In genomic region chr14:52269100-52269499, GRCh38 we compare ENCODE assay signal across 13 cellular contexts. TPM values are rescaled to one million over a fixed set of nuclear protein-coding genes. Genes with fewer than 3 reads are reported as not detected.
A peak's percentile ranks its signal among the peaks of the same experiment; 100 is the strongest.
DNase-seq lines count a peak whose midpoint lies in the region; ATAC-seq and TF ChIP-seq lines count a peak whose summit lies in the region.
"Had no signal": no experiment of that assay in that cellular context is flagged by ENCODE, and none has a peak within 500 bp of the region (broad histone marks: within the 10 kb centered on the region; RNA-seq: fewer than 3 reads in every experiment).

No MANE protein-coding gene starts in this region.

- H3K4me1 Mint-ChIP-seq in naive thymus-derived CD4-positive, alpha-beta T cell: peaks cover 12 to 51% (median 42%) of the 10 kb centered on the region in 7 donors
- peaks cover 8% of the 10 kb centered on the region for H3K4me1 Mint-ChIP-seq in type B pancreatic cell (ENCODE audit: unreplicated experiment)

- H3K4me3 ChIP-seq in heart left ventricle: peak overlapping the region; percentile 36 to 75 (median 58)
- H3K4me3 ChIP-seq in cardiac fibroblast (replicated peaks in 1 of 2; ENCODE audit: low read depth in 2 of 2, low read length in 2 of 2): peak overlapping the region; percentile 13 to 54
- H3K4me3 ChIP-seq in naive thymus-derived CD4-positive, alpha-beta T cell (ENCODE audit: low read length): peak overlapping the region; percentile 53
- no peak overlapping the region for H3K4me3 ChIP-seq in Karpas-422 (ENCODE audit: low read length)
- H3K4me3 ChIP-seq: HAP-1 had no signal

- peaks cover 36 to 84% (median 46%) of the 10 kb centered on the region in 5 donors for H3K27me3 Mint-ChIP-seq in naive thymus-derived CD4-positive, alpha-beta T cell
- peaks cover 91% of the 10 kb centered on the region for H3K27me3 Mint-ChIP-seq in type B pancreatic cell

- H3K36me3 Mint-ChIP-seq in naive thymus-derived CD4-positive, alpha-beta T cell: peaks cover 0 to 28% (median 4%) of the 10 kb centered on the region in 5 donors
- no peaks in the 10 kb centered on the region for H3K36me3 Mint-ChIP-seq in type B pancreatic cell

- H3K27ac Mint-ChIP-seq in naive thymus-derived CD4-positive, alpha-beta T cell: no peak overlapping the region
- no peak overlapping the region for H3K27ac Mint-ChIP-seq in type B pancreatic cell

- no peaks in the 10 kb centered on the region for H3K36me3 ChIP-seq in heart left ventricle
- H3K36me3 ChIP-seq in naive thymus-derived CD4-positive, alpha-beta T cell (ENCODE audit: control insufficient read depth in 2 of 3, insufficient read depth in 3 of 3, low read length in 3 of 3): no peaks in the 10 kb centered on the region
- no peaks in the 10 kb centered on the region for H3K36me3 ChIP-seq in Karpas-422 (ENCODE audit: insufficient read depth, low read length)
- H3K36me3 ChIP-seq: HAP-1 had no signal

- no peak overlapping the region for H3K9ac ChIP-seq in Karpas-422 (ENCODE audit: low read length)

- no peak overlapping the region for H3K4me2 ChIP-seq in Karpas-422 (ENCODE audit: low read depth, low read length, poor library complexity, severe bottlenecking)

- peaks cover 0 to 38% (median 9%) of the 10 kb centered on the region in 9 donors for H3K27me3 ChIP-seq in heart left ventricle
- no peaks in the 10 kb centered on the region for H3K27me3 ChIP-seq in naive thymus-derived CD4-positive, alpha-beta T cell (ENCODE audit: control insufficient read depth in 2 of 2, insufficient read depth in 2 of 2, low read length in 2 of 2)
- no peaks in the 10 kb centered on the region for H3K27me3 ChIP-seq in Karpas-422 (ENCODE audit: low read length)

- no peaks in the 10 kb centered on the region for H3K9me2 ChIP-seq in Karpas-422 (replicated peaks; ENCODE audit: insufficient read depth, low read length)

- TF ChIP-seq CTCF in heart left ventricle (IDR thresholded peaks at IDR 0.05) (no peak), cardiac fibroblast (IDR thresholded peaks at IDR 0.05; ENCODE audit: low read depth, low read length) (no peak), type B pancreatic cell (conservative IDR thresholded peaks at IDR 0.05) (no peak)

- peaks cover 0 to 3% (median 0%) of the 10 kb centered on the region in 11 donors for H3K9me3 Mint-ChIP-seq in naive thymus-derived CD4-positive, alpha-beta T cell
- H3K9me3 Mint-ChIP-seq in type B pancreatic cell: no peaks in the 10 kb centered on the region

- CTCF ChIA-PET in naive thymus-derived CD4-positive, alpha-beta T cell (lab: Charles Lee): no interaction called here

- no peak overlapping the region for H2AFZ ChIP-seq in Karpas-422 (ENCODE audit: low read length)

- H3K4me1 ChIP-seq in heart left ventricle (peaks cover 0 to 43% (median 18%) of the 10 kb centered on the region in 12 donors), Karpas-422 (ENCODE audit: low read length) (no peaks in the 10 kb centered on the region)
- peaks cover 5 to 37% of the 10 kb centered on the region in 2 donors for H3K4me1 ChIP-seq in naive thymus-derived CD4-positive, alpha-beta T cell (ENCODE audit: control insufficient read depth in 2 of 2, insufficient read depth in 2 of 2, low read length in 2 of 2)

- 29 to 45% (median 35%) methylated on average over 17 of the region's 17 CpGs for WGBS in heart left ventricle, 4 donors

- ATAC-seq in heart left ventricle: no peak
- no peak for ATAC-seq in naive thymus-derived CD4-positive, alpha-beta T cell
- ATAC-seq in GM21526 (IDR thresholded peaks at IDR 0.05; ENCODE audit: low FRiP score, unreplicated experiment): no peak

- no peaks in the 10 kb centered on the region for H3K79me2 ChIP-seq in Karpas-422 (ENCODE audit: low read length)

- intact Hi-C loops in heart left ventricle (cut with DNase I) (loop anchor here in 2 of 10 donors (10.0 kb wide), 2 partner anchors 124 to 274 kb away; no protein-coding TSS in a partner anchor), cardiac septum (cut with DNase I) (loop anchor here (10.0 kb wide), 1 partner anchor 244 kb away; no protein-coding TSS in a partner anchor)
- intact Hi-C loops in naive thymus-derived CD4-positive, alpha-beta T cell (cut with micrococcal nuclease): no loop called here

- TF ChIP-seq POLR2A in heart left ventricle (IDR thresholded peaks at IDR 0.05): no peak

- H3K9me3 ChIP-seq in heart left ventricle: no peaks in the 10 kb centered on the region
- no peaks in the 10 kb centered on the region for H3K9me3 ChIP-seq in naive thymus-derived CD4-positive, alpha-beta T cell (ENCODE audit: control insufficient read depth in 2 of 3, low read length in 3 of 3)
- no peaks in the 10 kb centered on the region for H3K9me3 ChIP-seq in Karpas-422 (ENCODE audit: low read length)
- H3K9me3 ChIP-seq: HAP-1 had no signal

- POLR2A ChIA-PET in naive thymus-derived CD4-positive, alpha-beta T cell (lab: Charles Lee): no interaction called here

- DNase-seq in heart left ventricle (peak in 1 of 5 donors; percentile 58), cardiac septum (ENCODE audit: low spot score) (no peak), cardiac fibroblast (ENCODE audit: low read depth in 2 of 2) (no peak), type B pancreatic cell (ENCODE audit: extremely low spot score, unreplicated experiment) (no peak), Karpas-422 (no peak)
- DNase-seq in naive thymus-derived CD4-positive, alpha-beta T cell: no peak
- DNase-seq in activated CD4-positive, CD25-positive, alpha-beta regulatory T cell (lab: John Stamatoyannopoulos, UW): no peak
- DNase-seq: amniotic stem cell, C1 segment of cervical spinal cord, NCI-H2081 treated with DMSO at 0.1 percent for 48 hours had no signal

- H4K20me1 ChIP-seq in Karpas-422 (ENCODE audit: insufficient read depth, low read depth, low read length): no peaks in the 10 kb centered on the region

- H3K4me3 Mint-ChIP-seq in naive thymus-derived CD4-positive, alpha-beta T cell: peak overlapping the region; percentile 27 to 94 (median 80)
- peak overlapping the region; percentile 88 for H3K4me3 Mint-ChIP-seq in type B pancreatic cell

- peak overlapping the region in 9 of 12 donors; percentile 11 to 78 (median 61) for H3K27ac ChIP-seq in heart left ventricle
- H3K27ac ChIP-seq in naive thymus-derived CD4-positive, alpha-beta T cell (ENCODE audit: low read depth, low read length): no peak overlapping the region
- H3K27ac ChIP-seq in Karpas-422 (ENCODE audit: low read length): no peak overlapping the region
- H3K27ac ChIP-seq: HL-60 had no signal

RNA-seq across cellular contexts. Expression of gene PTGDR, which starts 1.6 kb away (rescaled TPM):
- total RNA-seq in heart left ventricle (1 to 10 TPM in 5 of 9 donors, under 1 TPM in 4; 0.35 to 2.5 (median 1.3) TPM), cardiac septum (0.51 TPM), type B pancreatic cell (ENCODE audit: low replicate concordance) (0.38 and 0.56 TPM in 2 replicates)
- under 1 TPM; 0.33 to 0.88 TPM for polyA plus RNA-seq in heart left ventricle
- 10 to 100 TPM in 1 of 5 experiments, 1 to 10 TPM in 1, under 1 TPM in 3; 0.22 to 12.4 (median 0.80) TPM for total RNA-seq in naive thymus-derived CD4-positive, alpha-beta T cell
- under 1 TPM; 0.10 to 0.35 TPM for polyA plus RNA-seq in naive thymus-derived CD4-positive, alpha-beta T cell
- total RNA-seq in Karpas-422 (2014; rRNA removed; shearing (Covaris generic); ENCODE audit: low replicate concordance): not detected in 2 replicates

RNA-seq across cellular contexts. Expression of gene PTGER2, which starts 45.0 kb away (rescaled TPM):
- total RNA-seq in heart left ventricle: 1 to 10 TPM in 3 of 9 donors, under 1 TPM in 6; 0.15 to 4.1 (median 0.72) TPM
- under 1 TPM; 0.27 to 0.60 TPM for polyA plus RNA-seq in heart left ventricle
- 0.75 TPM for total RNA-seq in cardiac septum
- 100 to 1,000 TPM in 1 of 5 experiments, 10 to 100 TPM in 2, 1 to 10 TPM in 2; 1.7 to 162 (median 15.2) TPM for total RNA-seq in naive thymus-derived CD4-positive, alpha-beta T cell
- polyA plus RNA-seq in naive thymus-derived CD4-positive, alpha-beta T cell: 10 to 100 TPM; 23.4 to 67.7 TPM
- total RNA-seq in type B pancreatic cell (ENCODE audit: low replicate concordance): 3.0 and 7.1 TPM in 2 replicates
- total RNA-seq in Karpas-422 (2014; rRNA removed; shearing (Covaris generic); ENCODE audit: low replicate concordance): not detected in 2 replicates

Comparison
In these comparisons a context has a peak if more than half of its experiments do, and no peak if none do; other contexts are left out.
1. H3K27ac ChIP-seq: peak in heart left ventricle (9 of 12); none in naive thymus-derived CD4-positive, alpha-beta T cell (single experiment) and Karpas-422 (single experiment).